ENCODE assay signal across 19 cellular contexts in genomic region chr14:102057480-102058114, GRCh38. TPM values are rescaled to one million over a fixed set of nuclear protein-coding genes. Genes with fewer than 3 reads are reported as not detected.
DNase-seq lines count a peak whose midpoint lies in the region; ATAC-seq and TF ChIP-seq lines count a peak whose summit lies in the region.
"Had no signal": no experiment of that assay in that cellular context is flagged by ENCODE, and none has a peak within 500 bp of the region (broad histone marks: within the 10 kb centered on the region; RNA-seq: fewer than 3 reads in every experiment).

No MANE protein-coding gene starts in this region.

- no peak for TF ChIP-seq EP300 in SK-N-SH (IDR thresholded peaks at IDR 0.05; ENCODE audit: borderline replicate concordance in 1 of 2, low read depth in 1 of 2, low read length in 1 of 2)

- peak overlapping the region; percentile 83 for H4K8ac ChIP-seq in neuronal stem cell (ENCODE audit: low read depth, low read length)

- no peaks in the 10 kb centered on the region for H4K20me1 ChIP-seq in SK-N-SH (ENCODE audit: insufficient read depth)
- no peaks in the 10 kb centered on the region for H4K20me1 ChIP-seq in OCI-LY7 (ENCODE audit: insufficient read depth, low read length)

- peak overlapping the region; percentile 51 for H3K27ac Mint-ChIP-seq in T-helper 1 cell treated with Interleukin-12 subunit alpha and Interleukin-12 subunit beta and Interleukin-4 antibody, amounts not matched to agents 30 μg/mL and 1 μg/mL, for 36 hours
- H3K27ac Mint-ChIP-seq: T-helper 2 cell treated with Interferon-gamma antibody and Interleukin-4, amounts not matched to agents 5 μg/mL and 100 μg/mL, for 36 hours; type B pancreatic cell had no signal

- H3K27me3 ChIP-seq in SK-N-SH (ENCODE audit: insufficient read depth) (no peaks in the 10 kb centered on the region), foreskin keratinocyte (no peaks in the 10 kb centered on the region), neuronal stem cell (ENCODE audit: control insufficient read depth in 3 of 3, insufficient read depth in 3 of 3, low read depth in 1 of 3, low read length in 3 of 3) (no peaks in the 10 kb centered on the region)
- H3K27me3 ChIP-seq: BE2C, esophagus muscularis mucosa had no signal

- no peaks in the 10 kb centered on the region for H3K27me3 Mint-ChIP-seq in T-helper 1 cell treated with Interleukin-12 subunit alpha and Interleukin-12 subunit beta and Interleukin-4 antibody, amounts not matched to agents 30 μg/mL and 1 μg/mL, for 36 hours (ENCODE audit: low read depth)
- H3K27me3 Mint-ChIP-seq: type B pancreatic cell had no signal

- H3K36me3 ChIP-seq in SK-N-SH (replicated peaks in 1 of 2; ENCODE audit: control insufficient read depth in 1 of 2, insufficient read depth in 2 of 2, low read length in 1 of 2) = peaks cover 2 to 14% of the 10 kb centered on the region in 2 experiments
- peaks cover 9 to 23% of the 10 kb centered on the region in 2 donors for H3K36me3 ChIP-seq in neuronal stem cell (replicated peaks in 1 of 2; ENCODE audit: control insufficient read depth in 2 of 2, insufficient read depth in 2 of 2, low read length in 2 of 2)
- H3K36me3 ChIP-seq in OCI-LY7 (ENCODE audit: insufficient read depth, low read length) = peaks cover 13% of the 10 kb centered on the region

- no peak overlapping the region for H3K27ac ChIP-seq in SK-N-SH (ENCODE audit: low read depth in 2 of 2, low read length in 1 of 2)
- no peak overlapping the region for H3K27ac ChIP-seq in foreskin keratinocyte
- no peak overlapping the region for H3K27ac ChIP-seq in neuronal stem cell (replicated peaks; ENCODE audit: low read length)
- no peak overlapping the region for H3K27ac ChIP-seq in OCI-LY7 (ENCODE audit: low read depth, low read length, poor library complexity, severe bottlenecking)
- H3K27ac ChIP-seq: esophagus muscularis mucosa, parathyroid adenoma had no signal

- intact Hi-C loops in OCI-LY7 (cut with micrococcal nuclease; ENCODE audit: unreplicated experiment) = no loop called here

- H2AFZ ChIP-seq in SK-N-SH (ENCODE audit: low read depth) (no peak overlapping the region), neuronal stem cell (ENCODE audit: low read length) (no peak overlapping the region), OCI-LY7 (ENCODE audit: low read length) (no peak overlapping the region)
- H2AFZ ChIP-seq: parathyroid adenoma had no signal

- CTCF ChIA-PET in SK-N-SH (lab: Yijun Ruan, JAX) (interaction anchor here (0.6 kb wide), 1 partner anchor 10 kb away, joined by 3 read pairs; no protein-coding TSS in a partner anchor), OCI-LY7 (lab: Charles Lee; ENCODE audit: unreplicated experiment) (no interaction called here)

- no peak overlapping the region for H2BK5ac ChIP-seq in neuronal stem cell (ENCODE audit: low read length)

- H3K9ac ChIP-seq in SK-N-SH (no peak overlapping the region), neuronal stem cell (ENCODE audit: low read depth, low read length, poor library complexity) (peak overlapping the region; percentile 75)
- H3K9ac ChIP-seq: parathyroid adenoma had no signal

- H3K79me1 ChIP-seq in neuronal stem cell (ENCODE audit: low read depth, low read length) = peaks cover 3% of the 10 kb centered on the region

- peaks cover 15% of the 10 kb centered on the region for H3K36me3 Mint-ChIP-seq in T-helper 1 cell treated with Interleukin-12 subunit alpha and Interleukin-12 subunit beta and Interleukin-4 antibody, amounts not matched to agents 30 μg/mL and 1 μg/mL, for 36 hours (ENCODE audit: low read depth)

- TF ChIP-seq CTCF in SK-N-SH (IDR thresholded peaks at IDR 0.05) = no peak
- TF ChIP-seq CTCF in foreskin keratinocyte (conservative IDR thresholded peaks at IDR 0.05) = no peak
- no peak for TF ChIP-seq CTCF in OCI-LY7 (conservative IDR thresholded peaks at IDR 0.05; ENCODE audit: low read length)

- H3K4me2 ChIP-seq in SK-N-SH (no peak overlapping the region), neuronal stem cell (ENCODE audit: insufficient read depth, low read length, poor library complexity, severe bottlenecking) (no peak overlapping the region), OCI-LY7 (ENCODE audit: low read length) (no peak overlapping the region)

- POLR2A ChIA-PET in SK-N-SH (lab: Yijun Ruan, JAX) (no interaction called here), OCI-LY7 (lab: Charles Lee) (interaction anchor here (0.5 to 0.9 kb wide), 3 partner anchors 15 to 665 kb away, joined by 3 to 4 read pairs (median 3); no protein-coding TSS in a partner anchor)

- no peak overlapping the region for H3K4ac ChIP-seq in neuronal stem cell (ENCODE audit: low read length)

- H3K4me1 Mint-ChIP-seq in T-helper 1 cell treated with Interleukin-12 subunit alpha and Interleukin-12 subunit beta and Interleukin-4 antibody, amounts not matched to agents 30 μg/mL and 1 μg/mL, for 36 hours (ENCODE audit: low read depth) = peaks cover 2% of the 10 kb centered on the region

- H3K4me1 ChIP-seq in SK-N-SH (ENCODE audit: control insufficient read depth in 1 of 2, insufficient read depth in 2 of 2, low read depth in 1 of 2, low read length in 1 of 2) (no peaks in the 10 kb centered on the region), foreskin keratinocyte (no peaks in the 10 kb centered on the region), neuronal stem cell (ENCODE audit: control insufficient read depth in 2 of 2, insufficient read depth in 1 of 2, low read depth in 1 of 2, low read length in 2 of 2) (peaks cover 0 to 9% of the 10 kb centered on the region in 2 donors), OCI-LY7 (ENCODE audit: insufficient read depth, low read length, poor library complexity, severe bottlenecking) (no peaks in the 10 kb centered on the region)
- H3K4me1 ChIP-seq: BE2C, parathyroid adenoma had no signal

- H3K9me2 ChIP-seq in SK-N-SH (no peaks in the 10 kb centered on the region), OCI-LY7 (ENCODE audit: insufficient read depth, low read length) (no peaks in the 10 kb centered on the region)

- no peak for TF ChIP-seq RAD21 in SK-N-SH (IDR thresholded peaks at IDR 0.05; ENCODE audit: low read length)

- H3K14ac ChIP-seq in neuronal stem cell (ENCODE audit: low read length) = no peak overlapping the region

- H3K9me3 ChIP-seq in SK-N-SH = no peaks in the 10 kb centered on the region
- peaks cover 0 to 6% of the 10 kb centered on the region in 2 donors for H3K9me3 ChIP-seq in neuronal stem cell (replicated peaks in 1 of 2; ENCODE audit: control insufficient read depth in 2 of 2, insufficient read depth in 1 of 2, low read depth in 1 of 2, low read length in 2 of 2)
- no peaks in the 10 kb centered on the region for H3K9me3 ChIP-seq in OCI-LY7 (ENCODE audit: low read length)
- H3K9me3 ChIP-seq: BE2C, esophagus muscularis mucosa had no signal

- H2BK15ac ChIP-seq in neuronal stem cell (ENCODE audit: low read length) = no peak overlapping the region

- no TSS peak for BruUV-seq in OCI-LY7 (replicated peaks; lab: Mats Ljungman, UMichigan)

- WGBS in SK-N-SH (ENCODE audit: low lambda C conversion rate) = 90% methylated on average over 10 of the region's 10 CpGs
- 100% methylated on average over 1 of the region's 10 CpGs; no CpG with 5 or more reads in 1 of the 2 donors for WGBS in neuronal stem cell (ENCODE audit: extremely low coverage in 2 of 2, insufficient read length in 2 of 2, insufficient replicate concordance in 1 of 2), 2 donors

- H2BK12ac ChIP-seq in neuronal stem cell (ENCODE audit: low read length) = peak overlapping the region; percentile 18

- H3K4me3 Mint-ChIP-seq in T-helper 1 cell treated with Interleukin-12 subunit alpha and Interleukin-12 subunit beta and Interleukin-4 antibody, amounts not matched to agents 30 μg/mL and 1 μg/mL, for 36 hours = no peak overlapping the region
- H3K4me3 Mint-ChIP-seq: T-helper 2 cell treated with Interferon-gamma antibody and Interleukin-4, amounts not matched to agents 5 μg/mL and 100 μg/mL, for 36 hours; type B pancreatic cell had no signal

- no peak overlapping the region for H2BK120ac ChIP-seq in neuronal stem cell (ENCODE audit: low read depth, low read length)

- H4K91ac ChIP-seq in neuronal stem cell (ENCODE audit: low read depth, low read length, poor library complexity) = no peak overlapping the region

- H2AK5ac ChIP-seq in neuronal stem cell (ENCODE audit: low read depth, low read length) = peak overlapping the region; percentile 43

- no peak overlapping the region for H3K4me3 ChIP-seq in SK-N-SH (ENCODE audit: low read depth in 2 of 2, low read length in 1 of 2)
- peak overlapping the region in 1 of 2 donors; percentile 56 for H3K4me3 ChIP-seq in neuronal stem cell (ENCODE audit: low read length in 2 of 2)
- no peak overlapping the region for H3K4me3 ChIP-seq in OCI-LY7 (ENCODE audit: low read depth, low read length, poor library complexity, severe bottlenecking)
- H3K4me3 ChIP-seq: esophagus muscularis mucosa had no signal

- H3F3A ChIP-seq in SK-N-SH (replicated peaks; ENCODE audit: insufficient read depth) = peaks cover 14% of the 10 kb centered on the region

- H3K23ac ChIP-seq in neuronal stem cell (ENCODE audit: low read depth, low read length, poor library complexity) = peak overlapping the region; percentile 76

- ATAC-seq in foreskin keratinocyte = peak; percentile 1

- no peaks in the 10 kb centered on the region for H3K9me3 Mint-ChIP-seq in T-helper 1 cell treated with Interleukin-12 subunit alpha and Interleukin-12 subunit beta and Interleukin-4 antibody, amounts not matched to agents 30 μg/mL and 1 μg/mL, for 36 hours
- H3K9me3 Mint-ChIP-seq: T-helper 2 cell treated with Interferon-gamma antibody and Interleukin-4, amounts not matched to agents 5 μg/mL and 100 μg/mL, for 36 hours; type B pancreatic cell had no signal

- no peak for DNase-seq in T-helper 1 cell
- DNase-seq in SK-N-SH = no peak
- DNase-seq in foreskin keratinocyte = no peak
- DNase-seq in neuronal stem cell (ENCODE audit: low spot score) = no peak
- no peak for DNase-seq in NCI-H774 (lab: John Stamatoyannopoulos, UW)
- no peak for DNase-seq in NCI-H1105 (lab: John Stamatoyannopoulos, UW)
- no peak for DNase-seq in OCI-LY7 (ENCODE audit: low spot score)
- DNase-seq: activated CD4-positive, CD25-positive, alpha-beta regulatory T cell; BE2C; Karpas-422; NCI-H1048; NCI-H2081 treated with DMSO at 0.1 percent for 48 hours; NCI-H510A; stimulated activated naive CD4-positive, alpha-beta T cell treated with Interleukin-2 at 50 U/mL for 16 hours had no signal

- no peaks in the 10 kb centered on the region for H3K79me2 ChIP-seq in SK-N-SH (ENCODE audit: insufficient read depth)
- no peaks in the 10 kb centered on the region for H3K79me2 ChIP-seq in OCI-LY7 (ENCODE audit: insufficient read depth, low read depth, low read length)
- H3K79me2 ChIP-seq: parathyroid adenoma had no signal

- H3K18ac ChIP-seq in neuronal stem cell (ENCODE audit: low read length) = no peak overlapping the region

TF ChIP-seq in SK-N-SH, 30 proteins besides CTCF, POLR2A, EP300 and RAD21 (continues in another document):
- TF ChIP-seq GATA2 (CRISPR knock-in tag; IDR thresholded peaks at IDR 0.05) = no peak

RNA-seq across cellular contexts. Expression of gene HSP90AA1, which starts 29.2 kb away (rescaled TPM):
- 269 and 298 TPM in 2 replicates for polyA plus RNA-seq in SK-N-SH (2012; rRNA removed)
- 408 and 501 TPM in 2 replicates for polyA plus RNA-seq in SK-N-SH (2012; cell fraction: cytosol; rRNA removed)
- 123 and 208 TPM in 2 replicates for polyA plus RNA-seq in SK-N-SH (2012; cell fraction: nucleus; rRNA removed)
- 675 and 933 TPM in 2 replicates for total RNA-seq in foreskin keratinocyte
- 477 and 673 TPM in 2 replicates for polyA plus RNA-seq in foreskin keratinocyte
- 653 TPM for polyA plus RNA-seq in neuronal stem cell (2013, experiment 1 of 2)
- 672 TPM for polyA plus RNA-seq in neuronal stem cell (2013, experiment 2 of 2)
- total RNA-seq in OCI-LY7 (2014; rRNA removed; shearing (Covaris generic)) = 294 and 344 TPM in 2 replicates
- total RNA-seq in OCI-LY7 (2022) = 610 and 704 TPM in 2 replicates
